In genomic region chr13:28602580-28602979, GRCh38 we compare ENCODE assay signal across 16 cellular contexts. TPM values are rescaled to one million over a fixed set of nuclear protein-coding genes. Genes with fewer than 3 reads are reported as not detected.
DNase-seq lines count a peak whose midpoint lies in the region; ATAC-seq and TF ChIP-seq lines count a peak whose summit lies in the region.
"Had no signal": no experiment of that assay in that cellular context is flagged by ENCODE, and none has a peak within 500 bp of the region (broad histone marks: within the 10 kb centered on the region; RNA-seq: fewer than 3 reads in every experiment).

No MANE protein-coding gene starts in this region.

- H3K4me1 ChIP-seq in right cardiac atrium (ENCODE audit: control insufficient read depth, insufficient read depth, low read length), result peaks cover 1% of the 10 kb centered on the region
- no peaks in the 10 kb centered on the region for H3K4me1 ChIP-seq in neural progenitor cell
- H3K4me1 ChIP-seq: HAP-1 had no signal

- no peak overlapping the region for H3K27ac Mint-ChIP-seq in neural progenitor cell
- H3K27ac Mint-ChIP-seq: CD4-positive, alpha-beta T cell had no signal

- no peak overlapping the region for H3K4me3 Mint-ChIP-seq in neural progenitor cell
- H3K4me3 Mint-ChIP-seq: CD4-positive, alpha-beta T cell had no signal

- DNase-seq in right cardiac atrium (no peak), cardiac septum (ENCODE audit: low spot score) (no peak), left colon (no peak), neural progenitor cell (ENCODE audit: low spot score) (no peak), DMS79 (lab: John Stamatoyannopoulos, UW) (no peak)
- DNase-seq in activated CD4-positive, alpha-beta T cell treated with anti-CD3 and anti-CD28 coated beads, Interleukin-2, amount 50 U/mL, for 1 hour, result no peak
- DNase-seq: 8988T; Calu3; CD4-positive, alpha-beta T cell; DMS 273 treated with DMSO at 0.1 percent for 48 hours; GOT3; HFFc6 had no signal

- TF ChIP-seq CTCF in neural progenitor cell (IDR thresholded peaks at IDR 0.05), result no peak

- H2AFZ ChIP-seq in neural progenitor cell (replicated peaks), result peak overlapping the region; percentile 80

- no peaks in the 10 kb centered on the region for H3K4me1 Mint-ChIP-seq in neural progenitor cell

- ATAC-seq in right cardiac atrium (no peak), left colon (peak; percentile 79), esophagus mucosa (no peak)
- ATAC-seq: GM12878 had no signal

- H3K36me3 ChIP-seq in neural progenitor cell, result no peaks in the 10 kb centered on the region
- H3K36me3 ChIP-seq: BLaER1 treated with 17β-estradiol and CSF1 and Interleukin-3, amounts not matched to agents 10 nM and 100 nM; HAP-1 had no signal

- no peaks in the 10 kb centered on the region for H3K9me3 Mint-ChIP-seq in neural progenitor cell
- H3K9me3 Mint-ChIP-seq: CD4-positive, alpha-beta T cell; HFFc6 had no signal

- no peaks in the 10 kb centered on the region for H3F3A ChIP-seq in neural progenitor cell (ENCODE audit: low read depth)

- H3K27me3 Mint-ChIP-seq in neural progenitor cell (ENCODE audit: insufficient read depth, low read depth), result peaks cover 3% of the 10 kb centered on the region

- no peaks in the 10 kb centered on the region for H3K36me3 Mint-ChIP-seq in neural progenitor cell

- peak overlapping the region; percentile 36 for H3K27ac ChIP-seq in right cardiac atrium (ENCODE audit: low read length)
- H3K27ac ChIP-seq in neural progenitor cell, result no peak overlapping the region
- H3K27ac ChIP-seq: BLaER1 treated with 17β-estradiol and CSF1 and Interleukin-3, amounts not matched to agents 10 nM and 100 nM had no signal

- no peak overlapping the region for H3K4me3 ChIP-seq in right cardiac atrium (ENCODE audit: low read length)
- no peak overlapping the region for H3K4me3 ChIP-seq in neural progenitor cell
- H3K4me3 ChIP-seq: BLaER1 treated with 17β-estradiol and CSF1 and Interleukin-3, amounts not matched to agents 10 nM and 100 nM; GM12878; HAP-1 had no signal

- H3K79me2 ChIP-seq in neural progenitor cell (ENCODE audit: low read depth), result no peaks in the 10 kb centered on the region

- no peak overlapping the region for H3K4me2 ChIP-seq in neural progenitor cell
- H3K4me2 ChIP-seq: BLaER1 treated with 17β-estradiol and CSF1 and Interleukin-3, amounts not matched to agents 10 nM and 100 nM had no signal

- no peak overlapping the region for H3K9ac ChIP-seq in neural progenitor cell
- H3K9ac ChIP-seq: BLaER1 treated with 17β-estradiol and CSF1 and Interleukin-3, amounts not matched to agents 10 nM and 100 nM had no signal

- H3K9me3 ChIP-seq in right cardiac atrium (ENCODE audit: control insufficient read depth, low read length) (no peaks in the 10 kb centered on the region), neural progenitor cell (ENCODE audit: low read depth) (no peaks in the 10 kb centered on the region)
- H3K9me3 ChIP-seq: HAP-1 had no signal

- WGBS in right cardiac atrium, result 95% methylated on average over 2 of the region's 2 CpGs

- intact Hi-C loops in right cardiac atrium (cut with DNase I) (no loop called here), cardiac septum (cut with DNase I) (no loop called here), left colon (cut with DNase I, micrococcal nuclease) (no loop called here)

- H4K20me1 ChIP-seq in neural progenitor cell (ENCODE audit: low read depth), result no peaks in the 10 kb centered on the region
- H4K20me1 ChIP-seq: BLaER1 treated with 17β-estradiol and CSF1 and Interleukin-3, amounts not matched to agents 10 nM and 100 nM had no signal

- H3K27me3 ChIP-seq in right cardiac atrium (ENCODE audit: control insufficient read depth, insufficient read depth) (no peaks in the 10 kb centered on the region), neural progenitor cell (no peaks in the 10 kb centered on the region)
- H3K27me3 ChIP-seq: BLaER1 treated with 17β-estradiol and CSF1 and Interleukin-3, amounts not matched to agents 10 nM and 100 nM had no signal

RNA-seq across cellular contexts. Expression of gene POMP, which starts 56.4 kb away (rescaled TPM):
- 100 to 1,000 TPM in 1 of 4 donors, 10 to 100 TPM in 3; 75.3 to 101 (median 96.8) TPM for total RNA-seq in right cardiac atrium
- polyA plus RNA-seq in right cardiac atrium, result 147 TPM
- total RNA-seq in cardiac septum, result 82.8 TPM
- 10 to 100 TPM; 62.5 to 70.8 TPM for total RNA-seq in left colon
- 66.6 and 98.9 TPM in 2 replicates for total RNA-seq in neural progenitor cell (ENCODE audit: low replicate concordance)
- 55.2 TPM for total RNA-seq in esophagus mucosa
